ENCODE assay signal across 19 cellular contexts in the genomic region with DNA sequence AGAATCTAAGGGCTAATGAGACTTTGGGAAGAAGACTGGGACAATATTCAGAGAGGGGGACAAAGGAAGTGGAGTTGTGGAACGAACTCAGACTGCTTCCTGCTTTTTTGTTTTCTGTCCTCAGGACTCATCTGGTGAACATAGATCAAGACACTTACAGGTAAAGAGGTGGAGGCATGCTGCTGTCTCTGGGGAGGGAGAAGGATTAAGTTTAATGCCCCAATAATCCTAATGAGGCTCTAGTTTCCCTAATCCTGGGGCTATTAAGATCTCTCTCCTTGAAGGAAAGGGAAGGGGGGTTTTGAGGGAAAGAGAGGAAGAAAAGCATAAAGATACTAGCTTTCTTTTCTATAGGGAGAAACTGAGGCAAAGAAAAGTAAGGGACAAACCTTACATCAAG. TPM values are rescaled to one million over a fixed set of nuclear protein-coding genes. Genes with fewer than 3 reads are reported as not detected.
DNase-seq lines count a peak whose midpoint lies in the region; ATAC-seq and TF ChIP-seq lines count a peak whose summit lies in the region.
"Had no signal": no experiment of that assay in that cellular context is flagged by ENCODE, and none has a peak within 500 bp of the region (broad histone marks: within the 10 kb centered on the region; RNA-seq: fewer than 3 reads in every experiment).

No MANE protein-coding gene starts in this region.

- H3K9me3 ChIP-seq in SK-N-MC (ENCODE audit: low read depth, low read length): no peaks in the 10 kb centered on the region
- H3K9me3 ChIP-seq: A549, Caco-2 had no signal

- no peak overlapping the region for H3K4me3 ChIP-seq in SK-N-MC
- H3K4me3 ChIP-seq: A549 had no signal

- H3K4me3 Mint-ChIP-seq in activated naive CD4-positive, alpha-beta T cell treated with anti-CD3 and anti-CD28 coated beads, Interleukin-2, amount 10 ng/mL, durations not matched to agents 7 days and 5 days: no peak overlapping the region
- H3K4me3 Mint-ChIP-seq in endothelial cell (ENCODE audit: unreplicated experiment): peak overlapping the region; percentile 6
- no peak overlapping the region for H3K4me3 Mint-ChIP-seq in stimulated activated memory B cell treated with anti-CD40 and anti-IgM and Interleukin-4, amounts not matched to agents 10 μg/mL and 1 μg/mL and 100 μg/mL, for 72 hours
- H3K4me3 Mint-ChIP-seq: CD14-positive monocyte had no signal

- peaks cover 54% of the 10 kb centered on the region for H3K36me3 ChIP-seq in SK-N-MC (ENCODE audit: insufficient read depth, low read length)

- peak overlapping the region; percentile 1 for H3K27ac Mint-ChIP-seq in activated naive CD4-positive, alpha-beta T cell treated with anti-CD3 and anti-CD28 coated beads, Interleukin-2, amount 10 ng/mL, durations not matched to agents 7 days and 5 days
- H3K27ac Mint-ChIP-seq in endothelial cell (ENCODE audit: unreplicated experiment): peak overlapping the region; percentile 87
- H3K27ac Mint-ChIP-seq in stimulated activated memory B cell treated with anti-CD40 and anti-IgM and Interleukin-4, amounts not matched to agents 10 μg/mL and 1 μg/mL and 100 μg/mL, for 72 hours: no peak overlapping the region

- CTCF ChIA-PET in activated naive CD4-positive, alpha-beta T cell treated with anti-CD3 and anti-CD28 coated beads, Interleukin-2, amount 10 ng/mL, durations not matched to agents 7 days and 5 days (lab: Charles Lee): interaction anchor here (0.6 to 3.3 kb wide), 2 partner anchors 9 to 25 kb away, joined by 3 to 9 read pairs; no protein-coding TSS in a partner anchor

- DNase-seq in activated naive CD4-positive, alpha-beta T cell treated with anti-CD3 and anti-CD28 coated beads, Interleukin-2, amount 10 ng/mL, durations not matched to agents 7 days and 5 days: no peak
- DNase-seq in activated naive CD4-positive, alpha-beta T cell (lab: John Stamatoyannopoulos, UW): no peak
- DNase-seq in SK-N-MC (ENCODE audit: low read depth, low spot score) (no peak), endothelial cell (ENCODE audit: low spot score) (no peak), epidermal melanocyte (ENCODE audit: insufficient read length, low spot score) (no peak), GM10266 (ENCODE audit: extremely low spot score) (no peak), HCEC 1CT (no peak)
- DNase-seq: Caco-2; NCI-H1105 treated with DMSO at 0.1 percent for 48 hours; NCI-H187 treated with DMSO at 0.1 percent for 48 hours; NCI-H526 treated with DMSO at 0.1 percent for 48 hours; NK-92 treated with Interleukin-12 subunit alpha and Interleukin-12 subunit beta, amount 100 ng/mL, for 24 hours; SIG-M5 had no signal

- H3K36me3 Mint-ChIP-seq in activated naive CD4-positive, alpha-beta T cell treated with anti-CD3 and anti-CD28 coated beads, Interleukin-2, amount 10 ng/mL, durations not matched to agents 7 days and 5 days: peaks cover 44% of the 10 kb centered on the region
- H3K36me3 Mint-ChIP-seq in endothelial cell (ENCODE audit: low read depth, unreplicated experiment): peaks cover 5% of the 10 kb centered on the region
- peaks cover 28% of the 10 kb centered on the region for H3K36me3 Mint-ChIP-seq in stimulated activated memory B cell treated with anti-CD40 and anti-IgM and Interleukin-4, amounts not matched to agents 10 μg/mL and 1 μg/mL and 100 μg/mL, for 72 hours

- TF ChIP-seq CTCF in endothelial cell (IDR thresholded peaks at IDR 0.05; ENCODE audit: unreplicated experiment): no peak
- no peak for TF ChIP-seq CTCF in GM10266 (IDR thresholded peaks at IDR 0.05; ENCODE audit: control insufficient read depth, insufficient read depth, low read depth, missing control alignments)

- peaks cover 23% of the 10 kb centered on the region for H3K4me1 Mint-ChIP-seq in activated naive CD4-positive, alpha-beta T cell treated with anti-CD3 and anti-CD28 coated beads, Interleukin-2, amount 10 ng/mL, durations not matched to agents 7 days and 5 days
- peaks cover 19% of the 10 kb centered on the region for H3K4me1 Mint-ChIP-seq in endothelial cell (ENCODE audit: unreplicated experiment)
- peaks cover 14% of the 10 kb centered on the region for H3K4me1 Mint-ChIP-seq in stimulated activated memory B cell treated with anti-CD40 and anti-IgM and Interleukin-4, amounts not matched to agents 10 μg/mL and 1 μg/mL and 100 μg/mL, for 72 hours

- no peaks in the 10 kb centered on the region for H3K9me3 Mint-ChIP-seq in activated naive CD4-positive, alpha-beta T cell treated with anti-CD3 and anti-CD28 coated beads, Interleukin-2, amount 10 ng/mL, durations not matched to agents 7 days and 5 days
- no peaks in the 10 kb centered on the region for H3K9me3 Mint-ChIP-seq in endothelial cell (ENCODE audit: unreplicated experiment)
- H3K9me3 Mint-ChIP-seq in stimulated activated memory B cell treated with anti-CD40 and anti-IgM and Interleukin-4, amounts not matched to agents 10 μg/mL and 1 μg/mL and 100 μg/mL, for 72 hours: no peaks in the 10 kb centered on the region
- H3K9me3 Mint-ChIP-seq: CD14-positive monocyte had no signal

- H3K27me3 Mint-ChIP-seq in activated naive CD4-positive, alpha-beta T cell treated with anti-CD3 and anti-CD28 coated beads, Interleukin-2, amount 10 ng/mL, durations not matched to agents 7 days and 5 days: peaks cover 5% of the 10 kb centered on the region
- peaks cover 2% of the 10 kb centered on the region for H3K27me3 Mint-ChIP-seq in endothelial cell (ENCODE audit: unreplicated experiment)
- H3K27me3 Mint-ChIP-seq in stimulated activated memory B cell treated with anti-CD40 and anti-IgM and Interleukin-4, amounts not matched to agents 10 μg/mL and 1 μg/mL and 100 μg/mL, for 72 hours: no peaks in the 10 kb centered on the region

- no peak overlapping the region for H3K9ac ChIP-seq in SK-N-MC (ENCODE audit: insufficient read length)

- ATAC-seq in stimulated activated memory B cell treated with anti-CD40 and anti-IgM and Interleukin-4, amounts not matched to agents 10 μg/mL and 1 μg/mL and 100 μg/mL, for 72 hours: no peak
- ATAC-seq: A549, HCT116 had no signal

- 0 out of 2 replicates have a peak overlapping the region, but pooled peaks have one; percentile 19 for H3K27ac ChIP-seq in SK-N-MC
- H3K27ac ChIP-seq: A549 had no signal

RNA-seq across cellular contexts. Expression of gene MSH5, which starts 4.6 kb away (rescaled TPM):
- total RNA-seq in endothelial cell (ENCODE audit: unreplicated experiment): 16.1 TPM

RNA-seq across cellular contexts. Expression of gene CLIC1, which starts 8.1 kb away (rescaled TPM):
- 420 TPM for total RNA-seq in endothelial cell (ENCODE audit: unreplicated experiment)

RNA-seq across cellular contexts. Expression of gene DDAH2, which starts 15.3 kb away (rescaled TPM):
- total RNA-seq in endothelial cell (ENCODE audit: unreplicated experiment): 145 TPM

RNA-seq across cellular contexts. Expression of gene SAPCD1, which starts 18.0 kb away (rescaled TPM):
- 2.4 TPM for total RNA-seq in endothelial cell (ENCODE audit: unreplicated experiment)

RNA-seq across cellular contexts. Expression of gene MPIG6B, which starts 21.2 kb away (rescaled TPM):
- total RNA-seq in endothelial cell (ENCODE audit: unreplicated experiment): not detected
- total RNA-seq: Caco-2, OCI-LY7, RPMI7951 had no signal
